ENCODE assay signal across 1 cellular context in genomic region chr1:195773958-195774357, GRCh38.
TF ChIP-seq lines count a peak whose summit lies in the region.

No MANE protein-coding gene starts in this region.

TF ChIP-seq in HCT116, 20 proteins besides CTCF, POLR2A, EP300 and RAD21 (continued from another document):
- TF ChIP-seq, protein P1, sequence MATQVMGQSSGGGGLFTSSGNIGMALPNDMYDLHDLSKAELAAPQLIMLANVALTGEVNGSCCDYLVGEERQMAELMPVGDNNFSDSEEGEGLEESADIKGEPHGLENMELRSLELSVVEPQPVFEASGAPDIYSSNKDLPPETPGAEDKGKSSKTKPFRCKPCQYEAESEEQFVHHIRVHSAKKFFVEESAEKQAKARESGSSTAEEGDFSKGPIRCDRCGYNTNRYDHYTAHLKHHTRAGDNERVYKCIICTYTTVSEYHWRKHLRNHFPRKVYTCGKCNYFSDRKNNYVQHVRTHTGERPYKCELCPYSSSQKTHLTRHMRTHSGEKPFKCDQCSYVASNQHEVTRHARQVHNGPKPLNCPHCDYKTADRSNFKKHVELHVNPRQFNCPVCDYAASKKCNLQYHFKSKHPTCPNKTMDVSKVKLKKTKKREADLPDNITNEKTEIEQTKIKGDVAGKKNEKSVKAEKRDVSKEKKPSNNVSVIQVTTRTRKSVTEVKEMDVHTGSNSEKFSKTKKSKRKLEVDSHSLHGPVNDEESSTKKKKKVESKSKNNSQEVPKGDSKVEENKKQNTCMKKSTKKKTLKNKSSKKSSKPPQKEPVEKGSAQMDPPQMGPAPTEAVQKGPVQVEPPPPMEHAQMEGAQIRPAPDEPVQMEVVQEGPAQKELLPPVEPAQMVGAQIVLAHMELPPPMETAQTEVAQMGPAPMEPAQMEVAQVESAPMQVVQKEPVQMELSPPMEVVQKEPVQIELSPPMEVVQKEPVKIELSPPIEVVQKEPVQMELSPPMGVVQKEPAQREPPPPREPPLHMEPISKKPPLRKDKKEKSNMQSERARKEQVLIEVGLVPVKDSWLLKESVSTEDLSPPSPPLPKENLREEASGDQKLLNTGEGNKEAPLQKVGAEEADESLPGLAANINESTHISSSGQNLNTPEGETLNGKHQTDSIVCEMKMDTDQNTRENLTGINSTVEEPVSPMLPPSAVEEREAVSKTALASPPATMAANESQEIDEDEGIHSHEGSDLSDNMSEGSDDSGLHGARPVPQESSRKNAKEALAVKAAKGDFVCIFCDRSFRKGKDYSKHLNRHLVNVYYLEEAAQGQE (IDR thresholded peaks at IDR 0.05; ENCODE audit: low read depth), result no peak
- no peak for TF ChIP-seq CEBPB (IDR thresholded peaks at IDR 0.05; ENCODE audit: low read depth)
- TF ChIP-seq ELF1 (IDR thresholded peaks at IDR 0.05; ENCODE audit: borderline replicate concordance, low read depth), result no peak
- TF ChIP-seq, protein P2, sequence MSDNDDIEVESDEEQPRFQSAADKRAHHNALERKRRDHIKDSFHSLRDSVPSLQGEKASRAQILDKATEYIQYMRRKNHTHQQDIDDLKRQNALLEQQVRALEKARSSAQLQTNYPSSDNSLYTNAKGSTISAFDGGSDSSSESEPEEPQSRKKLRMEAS (IDR thresholded peaks at IDR 0.05), result no peak
- TF ChIP-seq SRF (IDR thresholded peaks at IDR 0.05; ENCODE audit: low read depth), result no peak
- no peak for TF ChIP-seq EZH2phosphoT487 (IDR thresholded peaks at IDR 0.05; ENCODE audit: borderline replicate concordance)
- no peak for TF ChIP-seq ZFX (IDR thresholded peaks at IDR 0.05)
- no peak for TF ChIP-seq SP1 (IDR thresholded peaks at IDR 0.05; ENCODE audit: low read depth)
- no peak for TF ChIP-seq JUND (IDR thresholded peaks at IDR 0.05)
- TF ChIP-seq POLR2AphosphoS5 (IDR thresholded peaks at IDR 0.05; ENCODE audit: low read depth, low read length), result no peak
